In the genomic region with DNA sequence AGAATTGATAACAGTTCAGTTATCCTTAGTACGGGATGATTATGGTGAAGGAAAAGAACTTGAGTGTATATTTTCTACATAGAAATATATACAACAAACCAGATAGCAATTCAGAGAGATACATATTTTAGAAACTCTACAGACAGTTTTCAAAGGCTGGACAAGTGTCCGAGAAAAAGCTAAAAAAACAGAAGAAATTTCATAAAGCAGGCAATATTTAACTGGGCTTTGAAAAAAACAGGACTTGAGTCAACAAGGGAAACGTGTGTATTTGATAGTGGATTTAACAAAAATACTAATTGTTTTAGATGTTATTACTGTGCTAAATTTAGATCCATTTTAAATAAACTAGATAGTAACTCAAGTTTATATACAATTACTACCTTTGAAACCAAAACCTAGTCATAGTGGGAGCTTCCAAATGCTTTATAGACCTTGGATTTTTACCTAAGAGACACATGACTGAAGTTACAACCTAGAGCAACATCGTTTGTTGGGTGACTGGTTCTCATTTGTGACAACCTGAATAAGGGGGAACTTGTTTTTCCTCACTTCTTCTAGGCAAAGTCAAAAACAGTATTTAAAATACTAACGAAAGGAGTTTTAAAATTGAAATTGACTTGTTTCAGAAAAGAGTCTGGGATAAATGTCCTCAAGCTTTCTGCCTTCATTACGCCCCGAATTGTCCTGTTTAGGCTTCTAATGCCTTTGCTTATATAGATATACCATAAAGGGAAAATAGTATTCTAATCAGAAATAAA, we compare ENCODE assay signal across 9 cellular contexts.
A peak's percentile ranks its signal among the peaks of the same experiment; 100 is the strongest.
DNase-seq lines count a peak whose midpoint lies in the region; ATAC-seq and TF ChIP-seq lines count a peak whose summit lies in the region.
"Had no signal": no experiment of that assay in that cellular context is flagged by ENCODE, and none has a peak within 500 bp of the region (broad histone marks: within the 10 kb centered on the region; RNA-seq: fewer than 3 reads in every experiment).

No MANE protein-coding gene starts in this region.

- POLR2A ChIA-PET in HEK293 (lab: Yijun Ruan, JAX), result interaction anchor here (0.5 to 6.4 kb wide), 9 partner anchors 9 to 1205 kb away, joined by 3 to 338 read pairs (median 4); a partner anchor contains a TSS
- POLR2A ChIA-PET in activated CD4-positive, alpha-beta memory T cell treated with anti-CD3 and anti-CD28 coated beads, Interleukin-2, amount 10 ng/mL, durations not matched to agents 7 days and 5 days (lab: Charles Lee), result interaction anchor here (0.6 to 12.5 kb wide), 30 partner anchors 8 to 1766 kb away, joined by 3 to 971 read pairs (median 24); a partner anchor contains a TSS

- H3K4me1 ChIP-seq in HEK293 (ENCODE audit: control insufficient read depth, insufficient read depth, low read length), result peaks cover 10% of the 10 kb centered on the region
- H3K4me1 ChIP-seq in SJCRH30, result no peaks in the 10 kb centered on the region; the same call in 1 of the 2 replicates
- H3K4me1 ChIP-seq in iPS-15b (ENCODE audit: control insufficient read depth, insufficient read depth, low read length), result no peaks in the 10 kb centered on the region

- H3K9ac ChIP-seq in iPS-15b (ENCODE audit: low read depth, low read length), result peak overlapping the region; percentile 47

- H3K27me3 Mint-ChIP-seq in activated CD4-positive, alpha-beta memory T cell treated with anti-CD3 and anti-CD28 coated beads, Interleukin-2, amount 10 ng/mL, durations not matched to agents 7 days and 5 days, result no peaks in the 10 kb centered on the region
- H3K27me3 Mint-ChIP-seq: activated naive CD8-positive, alpha-beta T cell treated with anti-CD3 and anti-CD28 coated beads, Interleukin-2, amount 10 ng/mL, durations not matched to agents 7 days and 5 days had no signal

- no peaks in the 10 kb centered on the region for H3K9me3 ChIP-seq in HEK293 (ENCODE audit: control insufficient read depth, insufficient read depth, low read depth, low read length)
- no peaks in the 10 kb centered on the region for H3K9me3 ChIP-seq in SJCRH30 (replicated peaks)
- no peaks in the 10 kb centered on the region for H3K9me3 ChIP-seq in iPS-15b (ENCODE audit: control insufficient read depth, insufficient read depth, low read length)

- CTCF ChIA-PET in HEK293 (lab: Yijun Ruan, JAX), result interaction anchor here (0.7 to 1.4 kb wide), 6 partner anchors 14 to 665 kb away, joined by 3 to 7 read pairs (median 3); no protein-coding TSS in a partner anchor
- CTCF ChIA-PET in activated CD4-positive, alpha-beta memory T cell treated with anti-CD3 and anti-CD28 coated beads, Interleukin-2, amount 10 ng/mL, durations not matched to agents 7 days and 5 days (lab: Charles Lee), result interaction anchor here (1.0 to 5.8 kb wide), 6 partner anchors 15 to 846 kb away, joined by 3 to 66 read pairs (median 4); a partner anchor contains a TSS

- ATAC-seq in HG02840 (IDR thresholded peaks at IDR 0.05; ENCODE audit: low FRiP score, unreplicated experiment), result no peak

- H3K27ac Mint-ChIP-seq in activated CD4-positive, alpha-beta memory T cell treated with anti-CD3 and anti-CD28 coated beads, Interleukin-2, amount 10 ng/mL, durations not matched to agents 7 days and 5 days, result no peak overlapping the region
- H3K27ac Mint-ChIP-seq: activated naive CD8-positive, alpha-beta T cell treated with anti-CD3 and anti-CD28 coated beads, Interleukin-2, amount 10 ng/mL, durations not matched to agents 7 days and 5 days had no signal

- H3K36me3 Mint-ChIP-seq in activated CD4-positive, alpha-beta memory T cell treated with anti-CD3 and anti-CD28 coated beads, Interleukin-2, amount 10 ng/mL, durations not matched to agents 7 days and 5 days (ENCODE audit: low read depth), result peaks cover 9% of the 10 kb centered on the region

- H3K27me3 ChIP-seq in SJCRH30 (no peaks in the 10 kb centered on the region), iPS-15b (ENCODE audit: control insufficient read depth, insufficient read depth, low read length) (no peaks in the 10 kb centered on the region)

- peak overlapping the region; percentile 52 for H3K4me3 ChIP-seq in HEK293 (ENCODE audit: low read depth, low read length)
- H3K4me3 ChIP-seq in SJCRH30, result peak overlapping the region; percentile 65
- peak overlapping the region; percentile 88 for H3K4me3 ChIP-seq in iPS-15b (ENCODE audit: low read depth, low read length)

- peaks cover 66% of the 10 kb centered on the region for H3K4me1 Mint-ChIP-seq in activated CD4-positive, alpha-beta memory T cell treated with anti-CD3 and anti-CD28 coated beads, Interleukin-2, amount 10 ng/mL, durations not matched to agents 7 days and 5 days

- H3K4me3 Mint-ChIP-seq in activated CD4-positive, alpha-beta memory T cell treated with anti-CD3 and anti-CD28 coated beads, Interleukin-2, amount 10 ng/mL, durations not matched to agents 7 days and 5 days, result no peak overlapping the region
- H3K4me3 Mint-ChIP-seq: activated naive CD8-positive, alpha-beta T cell treated with anti-CD3 and anti-CD28 coated beads, Interleukin-2, amount 10 ng/mL, durations not matched to agents 7 days and 5 days had no signal

- H3K27ac ChIP-seq in HEK293 (ENCODE audit: extremely low read depth, low read depth, low read length), result peak overlapping the region; percentile 95
- H3K27ac ChIP-seq in SJCRH30, result peak overlapping the region; percentile 93

- TF ChIP-seq CTCF in HEK293 (tag by site-specific recombination; IDR thresholded peaks at IDR 0.05), result no peak

- H3K36me3 ChIP-seq in HEK293 (ENCODE audit: control insufficient read depth in 2 of 2, insufficient read depth in 1 of 2, low read length in 2 of 2) (peaks cover 0 to 3% of the 10 kb centered on the region in 2 experiments; a peak in 1 of 3 replicates), SJCRH30 (no peaks in the 10 kb centered on the region), iPS-15b (ENCODE audit: control insufficient read depth, insufficient read depth, low read length) (no peaks in the 10 kb centered on the region)

- DNase-seq in SJCRH30, result no peak
- peak; percentile 13 for DNase-seq in superior temporal gyrus (ENCODE audit: extremely low spot score)
- DNase-seq in NCI-H774 (lab: John Stamatoyannopoulos, UW), result no peak
- DNase-seq in NCI-H345 (lab: John Stamatoyannopoulos, UW), result no peak
- DNase-seq in activated CD4-positive, alpha-beta memory T cell treated with anti-CD3 and anti-CD28 coated beads, Interleukin-2, amount 10 ng/mL, durations not matched to agents 7 days and 5 days, result no peak

- no peaks in the 10 kb centered on the region for H3K9me3 Mint-ChIP-seq in activated CD4-positive, alpha-beta memory T cell treated with anti-CD3 and anti-CD28 coated beads, Interleukin-2, amount 10 ng/mL, durations not matched to agents 7 days and 5 days
- H3K9me3 Mint-ChIP-seq: activated naive CD8-positive, alpha-beta T cell treated with anti-CD3 and anti-CD28 coated beads, Interleukin-2, amount 10 ng/mL, durations not matched to agents 7 days and 5 days had no signal

TF ChIP-seq in HEK293, 187 proteins besides CTCF, POLR2A, EP300 and RAD21:
- TF ChIP-seq, protein P1, sequence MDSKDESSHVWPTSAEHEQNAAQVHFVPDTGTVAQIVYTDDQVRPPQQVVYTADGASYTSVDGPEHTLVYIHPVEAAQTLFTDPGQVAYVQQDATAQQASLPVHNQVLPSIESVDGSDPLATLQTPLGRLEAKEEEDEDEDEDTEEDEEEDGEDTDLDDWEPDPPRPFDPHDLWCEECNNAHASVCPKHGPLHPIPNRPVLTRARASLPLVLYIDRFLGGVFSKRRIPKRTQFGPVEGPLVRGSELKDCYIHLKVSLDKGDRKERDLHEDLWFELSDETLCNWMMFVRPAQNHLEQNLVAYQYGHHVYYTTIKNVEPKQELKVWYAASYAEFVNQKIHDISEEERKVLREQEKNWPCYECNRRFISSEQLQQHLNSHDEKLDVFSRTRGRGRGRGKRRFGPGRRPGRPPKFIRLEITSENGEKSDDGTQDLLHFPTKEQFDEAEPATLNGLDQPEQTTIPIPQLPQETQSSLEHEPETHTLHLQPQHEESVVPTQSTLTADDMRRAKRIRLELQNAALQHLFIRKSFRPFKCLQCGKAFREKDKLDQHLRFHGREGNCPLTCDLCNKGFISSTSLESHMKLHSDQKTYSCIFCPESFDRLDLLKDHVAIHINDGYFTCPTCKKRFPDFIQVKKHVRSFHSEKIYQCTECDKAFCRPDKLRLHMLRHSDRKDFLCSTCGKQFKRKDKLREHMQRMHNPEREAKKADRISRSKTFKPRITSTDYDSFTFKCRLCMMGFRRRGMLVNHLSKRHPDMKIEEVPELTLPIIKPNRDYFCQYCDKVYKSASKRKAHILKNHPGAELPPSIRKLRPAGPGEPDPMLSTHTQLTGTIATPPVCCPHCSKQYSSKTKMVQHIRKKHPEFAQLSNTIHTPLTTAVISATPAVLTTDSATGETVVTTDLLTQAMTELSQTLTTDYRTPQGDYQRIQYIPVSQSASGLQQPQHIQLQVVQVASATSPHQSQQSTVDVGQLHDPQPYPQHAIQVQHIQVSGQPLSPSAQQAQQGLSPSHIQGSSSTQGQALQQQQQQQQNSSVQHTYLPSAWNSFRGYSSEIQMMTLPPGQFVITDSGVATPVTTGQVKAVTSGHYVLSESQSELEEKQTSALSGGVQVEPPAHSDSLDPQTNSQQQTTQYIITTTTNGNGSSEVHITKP (tag by site-specific recombination; IDR thresholded peaks at IDR 0.05), result 0 out of 2 replicates have a peak, but pooled peaks have one; percentile 12
- TF ChIP-seq, protein P2, sequence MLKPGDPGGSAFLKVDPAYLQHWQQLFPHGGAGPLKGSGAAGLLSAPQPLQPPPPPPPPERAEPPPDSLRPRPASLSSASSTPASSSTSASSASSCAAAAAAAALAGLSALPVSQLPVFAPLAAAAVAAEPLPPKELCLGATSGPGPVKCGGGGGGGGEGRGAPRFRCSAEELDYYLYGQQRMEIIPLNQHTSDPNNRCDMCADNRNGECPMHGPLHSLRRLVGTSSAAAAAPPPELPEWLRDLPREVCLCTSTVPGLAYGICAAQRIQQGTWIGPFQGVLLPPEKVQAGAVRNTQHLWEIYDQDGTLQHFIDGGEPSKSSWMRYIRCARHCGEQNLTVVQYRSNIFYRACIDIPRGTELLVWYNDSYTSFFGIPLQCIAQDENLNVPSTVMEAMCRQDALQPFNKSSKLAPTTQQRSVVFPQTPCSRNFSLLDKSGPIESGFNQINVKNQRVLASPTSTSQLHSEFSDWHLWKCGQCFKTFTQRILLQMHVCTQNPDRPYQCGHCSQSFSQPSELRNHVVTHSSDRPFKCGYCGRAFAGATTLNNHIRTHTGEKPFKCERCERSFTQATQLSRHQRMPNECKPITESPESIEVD (tag by site-specific recombination; IDR thresholded peaks at IDR 0.05), result peak; percentile 67; the same call in 1 of the 2 replicates
- no peak for TF ChIP-seq ZNF521 (tag by site-specific recombination; IDR thresholded peaks at IDR 0.05)
- peak; percentile 9; the same call in 1 of the 2 replicates for TF ChIP-seq ZNF660 (tag by site-specific recombination; IDR thresholded peaks at IDR 0.05)
